ENCODE assay signal across 8 cellular contexts in genomic region chr10:137031-137430, GRCh38. TPM values are rescaled to one million over a fixed set of nuclear protein-coding genes. Genes with fewer than 3 reads are reported as not detected.
DNase-seq lines count a peak whose midpoint lies in the region; ATAC-seq and TF ChIP-seq lines count a peak whose summit lies in the region.

No MANE protein-coding gene starts in this region.

- H3K4me3 ChIP-seq in BJ (ENCODE audit: low read depth, low read length), result no peak overlapping the region

- ATAC-seq in GM19395 (IDR thresholded peaks at IDR 0.05; ENCODE audit: unreplicated experiment), result peak; percentile 40
- ATAC-seq in HG02623 (IDR thresholded peaks at IDR 0.05; ENCODE audit: unreplicated experiment), result no peak

- peak; percentile 53 for TF ChIP-seq CTCF in BJ (IDR thresholded peaks at IDR 0.05; ENCODE audit: insufficient read depth, low read depth, low read length)

- DNase-seq in BJ (ENCODE audit: low read depth), result no peak
- DNase-seq in NCI-H345 treated with DMSO at 0.1 percent for 48 hours (lab: John Stamatoyannopoulos, UW; ENCODE audit: unreplicated experiment), result peak; percentile 4
- DNase-seq in activated T-cell treated with anti-CD3 and anti-CD28 coated beads, Interleukin-2, amount 50 U/mL, for 1 hour, result peak; percentile 45
- DNase-seq in germinal center (ENCODE audit: low spot score), result peak; percentile 43
- peak; percentile 29 to 44 for DNase-seq in stimulated activated CD4-positive, alpha-beta T cell treated with anti-CD3 and anti-CD28 coated beads, Interleukin-4, amount 100 ng/mL, for 4 hours
- no peak for DNase-seq in NCI-H446 treated with DMSO at 0.1 percent for 48 hours (lab: John Stamatoyannopoulos, UW)

- POLR2A ChIA-PET in BJ (lab: Charles Lee), result no interaction called here

- CTCF ChIA-PET in BJ (lab: Yijun Ruan, JAX), result interaction anchor here (0.6 to 1.2 kb wide), 3 partner anchors 193 to 439 kb away, joined by 3 to 7 read pairs (median 4); no protein-coding TSS in a partner anchor

- H3K36me3 ChIP-seq in BJ (ENCODE audit: control insufficient read depth, insufficient read depth, low read length), result no peaks in the 10 kb centered on the region

- H3K27me3 ChIP-seq in BJ (ENCODE audit: control insufficient read depth, insufficient read depth, low read length), result no peaks in the 10 kb centered on the region

RNA-seq across cellular contexts. Expression of gene ZMYND11, which starts 1.8 kb away (rescaled TPM):
- polyA plus RNA-seq in BJ (2011; rRNA removed), result 37.6 and 64.4 TPM in 2 replicates
- polyA minus RNA-seq in BJ (2011; rRNA and poly(A)+ RNA removed), result 18.8 and 21.9 TPM in 2 replicates

Comparison
In these comparisons a context has a peak if more than half of its experiments do, and no peak if none do; other contexts are left out.
1. DNase-seq: peak in NCI-H345 treated with DMSO at 0.1 percent for 48 hours (single experiment), activated T-cell treated with anti-CD3 and anti-CD28 coated beads, Interleukin-2, amount 50 U/mL, for 1 hour (single experiment), germinal center (single experiment) and stimulated activated CD4-positive, alpha-beta T cell treated with anti-CD3 and anti-CD28 coated beads, Interleukin-4, amount 100 ng/mL, for 4 hours (2 of 2); none in BJ (single experiment) and NCI-H446 treated with DMSO at 0.1 percent for 48 hours (single experiment).